ENCODE assay signal across 8 cellular contexts in the genomic region with DNA sequence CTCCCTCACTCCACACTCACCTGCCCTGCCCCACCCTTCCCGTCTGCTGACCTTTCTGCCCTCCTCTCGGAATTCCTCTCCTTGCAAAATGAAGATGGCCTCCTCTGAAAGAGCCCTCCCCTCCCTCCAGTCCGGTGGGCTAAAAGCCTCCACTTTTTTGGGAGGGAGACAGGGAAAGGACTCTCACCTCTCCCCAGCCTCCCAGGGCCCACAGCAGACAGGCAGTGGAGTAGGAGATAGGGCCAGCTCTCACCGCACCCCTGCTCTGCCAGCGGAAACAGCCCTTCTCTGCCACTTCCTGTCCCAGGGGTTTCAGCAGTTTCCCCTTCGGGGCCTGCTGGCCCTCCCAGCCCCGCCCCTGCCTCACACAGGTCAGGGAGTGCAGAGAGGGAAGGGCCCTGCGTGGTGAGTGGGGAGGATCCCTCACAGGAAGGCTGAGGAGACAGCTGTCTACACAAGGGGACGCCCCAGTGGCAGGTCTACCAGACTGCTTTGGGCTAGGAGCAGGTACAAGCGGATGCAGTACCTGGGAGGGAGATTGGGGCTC. TPM values are rescaled to one million over a fixed set of nuclear protein-coding genes. Genes with fewer than 3 reads are reported as not detected.
DNase-seq lines count a peak whose midpoint lies in the region; ATAC-seq and TF ChIP-seq lines count a peak whose summit lies in the region.

No MANE protein-coding gene starts in this region.

- H3K4me3 ChIP-seq in endodermal cell (ENCODE audit: low read length): no peak overlapping the region

- no peak overlapping the region for H3K27ac Mint-ChIP-seq in endodermal cell

- H3K9me3 Mint-ChIP-seq in endodermal cell: peaks cover 28% of the 10 kb centered on the region

- no peak overlapping the region for H3K27ac ChIP-seq in endodermal cell (ENCODE audit: low read depth, low read length)

- peaks cover 5% of the 10 kb centered on the region for H3K27me3 Mint-ChIP-seq in endodermal cell (ENCODE audit: insufficient read depth)

- no peak overlapping the region for H3K4me3 Mint-ChIP-seq in endodermal cell

- H3K4me1 Mint-ChIP-seq in endodermal cell: no peaks in the 10 kb centered on the region

- no peaks in the 10 kb centered on the region for H3K36me3 ChIP-seq in ES-I3 (ENCODE audit: insufficient read depth, low read length)
- no peaks in the 10 kb centered on the region for H3K36me3 ChIP-seq in endodermal cell (ENCODE audit: control insufficient read depth, insufficient read depth, low read length)

- H3K36me3 Mint-ChIP-seq in endodermal cell (ENCODE audit: low read depth): no peaks in the 10 kb centered on the region

- 74% methylated on average over 7 of the region's 10 CpGs; no CpG with 5 or more reads in 1 of the 2 experiments for WGBS in endodermal cell (ENCODE audit: insufficient coverage in 1 of 2, insufficient read length in 1 of 2), 2 experiments

- DNase-seq in HT-29 (ENCODE audit: low spot score) (peak; percentile 55), endodermal cell (peak; percentile 72), NCI-H2171 treated with DMSO at 0.1 percent for 48 hours (lab: John Stamatoyannopoulos, UW) (no peak), Ammon's horn (ENCODE audit: low spot score) (no peak)
- DNase-seq in stimulated activated CD4-positive, alpha-beta T cell treated with anti-CD3 and anti-CD28 coated beads, Interleukin-1b, Interleukin-23, amount 100 ng/mL, for 48 hours: peak; percentile 89

- H3K9me3 ChIP-seq in ES-I3 (ENCODE audit: control insufficient read depth, insufficient read depth, low read length) (no peaks in the 10 kb centered on the region), endodermal cell (ENCODE audit: control insufficient read depth, low read length) (no peaks in the 10 kb centered on the region)

- ATAC-seq in GM21381 (IDR thresholded peaks at IDR 0.05; ENCODE audit: unreplicated experiment): peak; percentile 98
- peak; percentile 96 to 98 for ATAC-seq in activated CD4-positive, CD25-positive, alpha-beta regulatory T cell treated with anti-CD3 and anti-CD28 coated beads, Interleukin-2, amount 50 U/mL, for 24 hours

- H3K9ac ChIP-seq in ES-I3 (ENCODE audit: low read depth, low read length) (peak overlapping the region; percentile 4; the same call in 1 of the 2 replicates), endodermal cell (ENCODE audit: extremely low read depth, low read length, poor library complexity, severe bottlenecking) (no peak overlapping the region)

- H3K4me1 ChIP-seq in ES-I3 (ENCODE audit: insufficient read depth, low read length) (peaks cover 7% of the 10 kb centered on the region; the same call in 1 of the 2 replicates), endodermal cell (ENCODE audit: control insufficient read depth, insufficient read depth, low read length) (no peaks in the 10 kb centered on the region)

- H3K27me3 ChIP-seq in endodermal cell (ENCODE audit: control insufficient read depth, insufficient read depth, low read length, poor library complexity, severe bottlenecking): no peaks in the 10 kb centered on the region

- peak; percentile 14 for TF ChIP-seq CTCF in endodermal cell (conservative IDR thresholded peaks at IDR 0.05)

RNA-seq across cellular contexts. Expression of a gene that starts 18.2 kb away (rescaled TPM):
- total RNA-seq in HT-29 (2014; rRNA removed; shearing (Covaris generic)): 39.8 and 42.4 TPM in 2 replicates
- 1 to 10 TPM; 2.8 to 3.8 TPM for total RNA-seq in endodermal cell
- 1.9 TPM for polyA plus RNA-seq in endodermal cell (2013, experiment 1 of 2)
- 1.9 TPM for polyA plus RNA-seq in endodermal cell (2013, experiment 2 of 2)

Comparison
In these comparisons a context has a peak if more than half of its experiments do, and no peak if none do; other contexts are left out.
1. DNase-seq: peak in HT-29 (single experiment), endodermal cell (single experiment) and stimulated activated CD4-positive, alpha-beta T cell treated with anti-CD3 and anti-CD28 coated beads, Interleukin-1b, Interleukin-23, amount 100 ng/mL, for 48 hours (single experiment); none in NCI-H2171 treated with DMSO at 0.1 percent for 48 hours (single experiment) and Ammon's horn (single experiment).